Comparison of ENCODE assay signal across 10 cellular contexts in the genomic region with DNA sequence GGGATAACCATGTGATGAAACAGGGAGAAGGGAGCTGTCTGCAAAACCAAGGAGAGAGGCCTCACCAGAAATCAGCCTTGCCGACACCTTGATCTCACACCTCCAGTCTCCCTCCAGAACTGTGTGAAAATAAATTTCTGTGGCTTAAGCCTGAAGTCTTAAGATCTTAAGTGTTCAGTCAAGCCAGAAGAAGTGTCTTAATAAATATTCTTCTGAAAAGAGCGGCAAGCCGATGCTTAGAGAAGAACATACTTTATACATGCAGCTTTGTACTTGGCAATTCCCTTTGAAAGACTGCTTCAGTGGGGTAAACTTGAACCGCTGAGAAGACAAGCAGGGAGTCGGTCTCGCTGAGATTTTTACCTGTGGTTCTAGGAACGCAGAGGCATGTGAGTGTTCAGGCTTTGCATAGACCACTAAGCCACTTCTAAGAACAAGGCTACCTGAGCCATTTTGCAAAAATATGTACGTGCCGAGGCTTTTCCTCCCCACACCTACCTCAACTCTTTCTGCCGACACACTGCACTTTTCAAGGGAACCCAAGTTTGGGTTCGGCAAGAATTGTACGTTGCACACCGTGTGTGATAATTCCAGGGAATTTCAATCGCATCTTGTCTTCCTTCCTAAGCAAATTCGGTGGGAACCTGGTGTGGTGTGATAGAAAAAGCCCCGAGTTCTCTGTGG. TPM values are rescaled to one million over a fixed set of nuclear protein-coding genes. Genes with fewer than 3 reads are reported as not detected.
DNase-seq lines count a peak whose midpoint lies in the region; ATAC-seq and TF ChIP-seq lines count a peak whose summit lies in the region.
"Had no signal": no experiment of that assay in that cellular context is flagged by ENCODE, and none has a peak within 500 bp of the region (broad histone marks: within the 10 kb centered on the region; RNA-seq: fewer than 3 reads in every experiment).

No MANE protein-coding gene starts in this region.

- H3K18ac ChIP-seq in IMR-90 (ENCODE audit: low read depth, low read length), result no peak overlapping the region

- intact Hi-C loops in IMR-90 (cut with micrococcal nuclease), result loop anchor here (2.0 to 10.0 kb wide), 5 partner anchors 211 to 569 kb away; no protein-coding TSS in a partner anchor
- intact Hi-C loops in right lobe of liver (cut with DNase I), result no loop called here

- H2AK5ac ChIP-seq in IMR-90 (ENCODE audit: low read depth, low read length), result peak overlapping the region; percentile 73; the same call in 1 of the 2 replicates

- peak overlapping the region; percentile 95 for H2BK120ac ChIP-seq in IMR-90 (ENCODE audit: low read depth, low read length)

- H3K9me3 Mint-ChIP-seq in stimulated activated naive B cell treated with anti-CD40 and anti-IgM and Interleukin-4, amounts not matched to agents 10 μg/mL and 1 μg/mL and 100 μg/mL, for 72 hours, result no peaks in the 10 kb centered on the region

- peak overlapping the region; percentile 98 for H3K27ac Mint-ChIP-seq in stimulated activated naive B cell treated with anti-CD40 and anti-IgM and Interleukin-4, amounts not matched to agents 10 μg/mL and 1 μg/mL and 100 μg/mL, for 72 hours

- peak overlapping the region; percentile 82 to 88; a peak in 2 of 4 replicates for H4K8ac ChIP-seq in IMR-90 (ENCODE audit: low read depth in 2 of 2, low read length in 2 of 2)

- peak overlapping the region; percentile 93 for H2BK5ac ChIP-seq in IMR-90 (ENCODE audit: low read depth, low read length, poor library complexity, severe bottlenecking)

- no peak overlapping the region for H3K9ac ChIP-seq in IMR-90 (ENCODE audit: low read depth, low read length)
- H3K9ac ChIP-seq in duodenal mucosa (ENCODE audit: low read depth in 1 of 2, low read length in 2 of 2), result peak overlapping the region in 1 of 2 donors; percentile 62

- peak overlapping the region; percentile 88 to 91 for H3K4me3 Mint-ChIP-seq in stimulated activated naive B cell treated with anti-CD40 and anti-IgM and Interleukin-4, amounts not matched to agents 10 μg/mL and 1 μg/mL and 100 μg/mL, for 72 hours

- peak overlapping the region; percentile 87; the same call in 2 of the 3 replicates for H2BK15ac ChIP-seq in IMR-90 (ENCODE audit: low read depth, low read length)

- H2AFZ ChIP-seq in IMR-90 (replicated peaks; ENCODE audit: low read length, poor library complexity), result no peak overlapping the region

- TF ChIP-seq POLR2A in IMR-90 (IDR thresholded peaks at IDR 0.05; ENCODE audit: low read depth, low read length) (no peak), right lobe of liver (IDR thresholded peaks at IDR 0.05) (no peak)

- BruUV-seq in IMR-90 (replicated peaks; lab: Mats Ljungman, UMichigan), result no TSS peak

- H3K14ac ChIP-seq in IMR-90 (replicated peaks; ENCODE audit: low read depth, low read length), result peak overlapping the region; percentile 82

- in situ Hi-C loops in IMR-90 (cut with MboI; ENCODE audit: low sequenced_read_pairs), result loop anchor here (10.0 kb wide), 1 partner anchor 131 kb away; no protein-coding TSS in a partner anchor

- no peak for DNase-seq in IMR-90
- peak; percentile 25 for DNase-seq in T-helper 9 cell
- DNase-seq in stimulated activated naive B cell treated with anti-CD40 and anti-IgM and Interleukin-4, amounts not matched to agents 10 μg/mL and 1 μg/mL and 100 μg/mL, for 72 hours, result no peak
- DNase-seq in NCI-H1694 (lab: John Stamatoyannopoulos, UW), result no peak
- no peak for DNase-seq in right lobe of liver
- no peak for DNase-seq in DMS79 treated with DMSO at 0.1 percent for 48 hours (lab: John Stamatoyannopoulos, UW)
- DNase-seq: NCI-H2081, SHP77 treated with DMSO at 0.1 percent for 48 hours had no signal

- H3K56ac ChIP-seq in IMR-90 (ENCODE audit: extremely low read depth, insufficient read depth, low read length), result no peak overlapping the region

- WGBS in IMR-90 (ENCODE audit: extremely low coverage in 2 of 2, insufficient read length in 1 of 2), 2 experiments, result 100% methylated on average over 3 of the region's 16 CpGs; no CpG with 5 or more reads in 1 of the 2 experiments
- WGBS in right lobe of liver (ENCODE audit: insufficient coverage, low coverage, low lambda C conversion rate, missing lambda C conversion rate), result 55% methylated on average over 15 of the region's 16 CpGs

- peak overlapping the region; percentile 93 for H3K4ac ChIP-seq in IMR-90 (ENCODE audit: low read depth, low read length)

- no peak for TF ChIP-seq RAD21 in IMR-90 (IDR thresholded peaks at IDR 0.05; ENCODE audit: low read length)

- H3K9me3 ChIP-seq in IMR-90 (ENCODE audit: control insufficient read depth, insufficient read depth, low read length), result no peaks in the 10 kb centered on the region
- no peaks in the 10 kb centered on the region for H3K9me3 ChIP-seq in duodenal mucosa (ENCODE audit: control insufficient read depth in 1 of 2, low read length in 2 of 2)
- H3K9me3 ChIP-seq in right lobe of liver, result no peaks in the 10 kb centered on the region

- H3K4me2 ChIP-seq in IMR-90 (ENCODE audit: low read depth, low read length), result no peak overlapping the region

- CTCF ChIA-PET in IMR-90 (lab: Yijun Ruan, JAX), result no interaction called here

- H3K4me3 ChIP-seq in IMR-90 (ENCODE audit: insufficient read depth, low read depth, low read length) (no peak overlapping the region), duodenal mucosa (ENCODE audit: low read depth in 1 of 2, low read length in 2 of 2) (peak overlapping the region; percentile 4 to 53), right lobe of liver (no peak overlapping the region)

- dilution Hi-C loops in IMR-90 (cut with HindIII; ENCODE audit: low sequenced_read_pairs, unreplicated experiment), result no loop called here

- H3K4me1 ChIP-seq in IMR-90 (ENCODE audit: control insufficient read depth, insufficient read depth, low read length), result peaks cover 20% of the 10 kb centered on the region
- H3K4me1 ChIP-seq in duodenal mucosa (ENCODE audit: control insufficient read depth in 1 of 2, insufficient read depth in 2 of 2, low read length in 2 of 2), result peaks cover 39 to 49% of the 10 kb centered on the region in 2 donors
- H3K4me1 ChIP-seq in right lobe of liver, result no peaks in the 10 kb centered on the region

- H3K4me1 Mint-ChIP-seq in stimulated activated naive B cell treated with anti-CD40 and anti-IgM and Interleukin-4, amounts not matched to agents 10 μg/mL and 1 μg/mL and 100 μg/mL, for 72 hours, result peaks cover 52 to 76% of the 10 kb centered on the region in 2 donors

- H2BK20ac ChIP-seq in IMR-90 (ENCODE audit: low read depth, low read length), result peak overlapping the region; percentile 40; the same call in 1 of the 2 replicates

- TF ChIP-seq CTCF in IMR-90 (conservative IDR thresholded peaks at IDR 0.05; ENCODE audit: low read depth, low read length) (no peak), right lobe of liver (IDR thresholded peaks at IDR 0.05) (no peak)

- no peak overlapping the region for H3K23ac ChIP-seq in IMR-90 (ENCODE audit: low read depth, low read length)

- no peaks in the 10 kb centered on the region for H3K27me3 ChIP-seq in IMR-90 (ENCODE audit: control insufficient read depth, insufficient read depth, low read length)
- H3K27me3 ChIP-seq in duodenal mucosa (ENCODE audit: control insufficient read depth in 1 of 2, insufficient read depth in 2 of 2, low read length in 2 of 2), result peaks cover 0 to 3% of the 10 kb centered on the region in 2 donors
- H3K27me3 ChIP-seq in right lobe of liver, result no peaks in the 10 kb centered on the region

- POLR2A ChIA-PET in IMR-90 (lab: Charles Lee; ENCODE audit: unreplicated experiment), result no interaction called here

- peaks cover 16% of the 10 kb centered on the region for H3K9me1 ChIP-seq in IMR-90 (ENCODE audit: insufficient read depth, low read length)

- H3K36me3 Mint-ChIP-seq in stimulated activated naive B cell treated with anti-CD40 and anti-IgM and Interleukin-4, amounts not matched to agents 10 μg/mL and 1 μg/mL and 100 μg/mL, for 72 hours, result peaks cover 45 to 53% of the 10 kb centered on the region in 2 donors

- H2AK9ac ChIP-seq in IMR-90 (replicated peaks; ENCODE audit: low read depth, low read length, poor library complexity), result no peak overlapping the region

- ATAC-seq in IMR-90 (ENCODE audit: low read depth) (no peak), right lobe of liver (no peak)
- no peak for ATAC-seq in stimulated activated naive B cell treated with anti-CD40 and anti-IgM and Interleukin-4, amounts not matched to agents 10 μg/mL and 1 μg/mL and 100 μg/mL, for 72 hours (replicated peaks)

- H3K79me1 ChIP-seq in IMR-90 (ENCODE audit: low read depth in 1 of 2, low read length in 2 of 2), result peaks cover 0 to 48% of the 10 kb centered on the region in 2 experiments; a peak in 2 of 4 replicates

- H3K36me3 ChIP-seq in IMR-90 (ENCODE audit: control insufficient read depth, insufficient read depth, low read length) (no peaks in the 10 kb centered on the region), duodenal mucosa (ENCODE audit: control insufficient read depth in 1 of 2, insufficient read depth in 2 of 2, low read length in 2 of 2) (no peaks in the 10 kb centered on the region), right lobe of liver (no peaks in the 10 kb centered on the region)

- H3K27ac ChIP-seq in IMR-90 (ENCODE audit: insufficient read depth, low read length) (no peak overlapping the region; the same call in 1 of the 2 replicates), duodenal mucosa (ENCODE audit: low read depth, low read length) (no peak overlapping the region), right lobe of liver (no peak overlapping the region)
- H3K27ac ChIP-seq: coronary artery had no signal

- no peaks in the 10 kb centered on the region for H3K27me3 Mint-ChIP-seq in stimulated activated naive B cell treated with anti-CD40 and anti-IgM and Interleukin-4, amounts not matched to agents 10 μg/mL and 1 μg/mL and 100 μg/mL, for 72 hours

- H4K5ac ChIP-seq in IMR-90 (ENCODE audit: low read depth, low read length), result no peak overlapping the region

- H4K20me1 ChIP-seq in IMR-90 (ENCODE audit: insufficient read depth, low read length), result no peaks in the 10 kb centered on the region

- H4K91ac ChIP-seq in IMR-90 (ENCODE audit: insufficient read depth, low read depth, low read length), result peak overlapping the region; percentile 95

TF ChIP-seq in IMR-90, 13 proteins besides CTCF, POLR2A, EP300 and RAD21 (continues in another document):
- no peak for TF ChIP-seq MAFK (IDR thresholded peaks at IDR 0.05; ENCODE audit: low read depth, low read length)
- no peak for TF ChIP-seq BHLHE40 (IDR thresholded peaks at IDR 0.05; ENCODE audit: low read depth, low read length)
- TF ChIP-seq, protein P1, sequence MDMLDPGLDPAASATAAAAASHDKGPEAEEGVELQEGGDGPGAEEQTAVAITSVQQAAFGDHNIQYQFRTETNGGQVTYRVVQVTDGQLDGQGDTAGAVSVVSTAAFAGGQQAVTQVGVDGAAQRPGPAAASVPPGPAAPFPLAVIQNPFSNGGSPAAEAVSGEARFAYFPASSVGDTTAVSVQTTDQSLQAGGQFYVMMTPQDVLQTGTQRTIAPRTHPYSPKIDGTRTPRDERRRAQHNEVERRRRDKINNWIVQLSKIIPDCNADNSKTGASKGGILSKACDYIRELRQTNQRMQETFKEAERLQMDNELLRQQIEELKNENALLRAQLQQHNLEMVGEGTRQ (IDR thresholded peaks at IDR 0.05; ENCODE audit: low read depth, low read length), result no peak

RNA-seq across cellular contexts. Expression of a gene that starts 3.4 kb away (rescaled TPM):
- total RNA-seq in IMR-90 (2012; rRNA removed) (16.7 and 56.5 TPM in 2 replicates), right lobe of liver (10 to 100 TPM in 1 of 6 experiments, 1 to 10 TPM in 5; 2.9 to 18.3 (median 4.3) TPM)
- polyA plus RNA-seq in IMR-90 (2012; rRNA removed), result 34.5 and 45.0 TPM in 2 replicates
- polyA plus RNA-seq in IMR-90 (2012; cell fraction: cytosol; rRNA removed), result 33.2 and 58.6 TPM in 2 replicates
- polyA plus RNA-seq in IMR-90 (2012; cell fraction: nucleus; rRNA removed; ENCODE audit: low replicate concordance), result 85.5 and 137 TPM in 2 replicates

Comparison
In these comparisons a context has a peak if more than half of its experiments do, and no peak if none do; other contexts are left out.
1. H3K4me3 ChIP-seq: peak in duodenal mucosa (2 of 2); none in IMR-90 (single experiment) and right lobe of liver (0 of 3).